ENCODE assay signal across 22 cellular contexts in the genomic region with DNA sequence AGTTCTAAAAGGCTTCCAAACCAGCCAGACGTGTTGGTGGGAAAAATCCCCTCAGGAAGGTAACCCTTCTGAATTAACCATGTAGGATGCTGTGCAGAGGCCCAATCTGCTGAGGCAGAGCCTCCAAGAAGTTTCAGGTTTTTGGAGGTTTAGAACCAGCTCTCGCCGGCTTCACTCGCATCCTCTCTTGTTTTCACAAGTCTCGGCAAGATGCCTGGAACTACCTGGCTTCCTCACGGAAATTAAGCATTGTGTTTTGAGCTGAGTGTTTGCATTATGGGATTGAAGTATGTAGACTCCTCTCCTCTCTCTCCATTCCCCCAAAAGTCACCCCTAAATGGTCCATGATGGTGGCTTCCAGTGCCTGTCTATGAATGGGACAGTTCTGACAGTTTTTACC. TPM values are rescaled to one million over a fixed set of nuclear protein-coding genes. Genes with fewer than 3 reads are reported as not detected.
DNase-seq lines count a peak whose midpoint lies in the region; ATAC-seq and TF ChIP-seq lines count a peak whose summit lies in the region.
"Had no signal": no experiment of that assay in that cellular context is flagged by ENCODE, and none has a peak within 500 bp of the region (broad histone marks: within the 10 kb centered on the region; RNA-seq: fewer than 3 reads in every experiment).

No MANE protein-coding gene starts in this region.

- peak overlapping the region in 11 of 12 donors; percentile 3 to 95 (median 72) for H3K27ac ChIP-seq in heart left ventricle
- H3K27ac ChIP-seq in prostate gland: peak overlapping the region in 1 of 2 donors; percentile 56
- peak overlapping the region; percentile 33 to 37 for H3K27ac ChIP-seq in aorta (ENCODE audit: low read depth in 1 of 2, low read length in 2 of 2)

- DNase-seq in heart left ventricle (peak in 2 of 5 donors; percentile 4 to 27), Right ventricle myocardium inferior (ENCODE audit: missing footprints) (no peak), prostate gland (ENCODE audit: low spot score) (peak; percentile 51), aorta (peak in 1 of 2 donors; percentile 22), COLO829 (ENCODE audit: low spot score) (no peak)
- no peak for DNase-seq in NK-92 treated with Interleukin-12 subunit alpha and Interleukin-12 subunit beta, amount 100 ng/mL, for 24 hours (lab: John Stamatoyannopoulos, UW)
- DNase-seq: activated CD4-positive, alpha-beta T cell treated with anti-CD3 and anti-CD28 coated beads, Interleukin-2, amount 50 U/mL, for 1 hour; activated CD8-positive, alpha-beta memory T cell treated with anti-CD3 and anti-CD28 coated beads, Interleukin-2, amount 50 U/mL, for 48 hours; activated effector memory CD4-positive, alpha-beta T cell treated with anti-CD3 and anti-CD28 coated beads, Interleukin-2, amount 50 U/mL, for 16 hours; adrenal gland; effector CD8-positive, alpha-beta T cell; Karpas-422; midbrain; NCI-H1105; NCI-H2107; NCI-H526; SIG-M5; stimulated activated CD4-positive, alpha-beta T cell treated with anti-CD3 and anti-CD28 coated beads, Interleukin-15, amount 100 ng/mL, for 24 hours; T-helper 1 cell; transverse colon had no signal

- WGBS in heart left ventricle, 4 donors: 62 to 65% (median 64%) methylated on average over 6 of the region's 6 CpGs
- WGBS in prostate gland: 53% methylated on average over 6 of the region's 6 CpGs
- WGBS in aorta, 2 donors: 13 to 17% methylated on average over 6 of the region's 6 CpGs

- H3K4me1 ChIP-seq in heart left ventricle (peaks cover 22 to 81% (median 61%) of the 10 kb centered on the region in 12 donors), prostate gland (replicated peaks) (no peaks in the 10 kb centered on the region), aorta (ENCODE audit: control insufficient read depth in 1 of 2, insufficient read depth in 2 of 2, low read length in 2 of 2) (peaks cover 8 to 12% of the 10 kb centered on the region in 2 donors)

- H3K4me3 ChIP-seq in heart left ventricle (no peak overlapping the region), prostate gland (no peak overlapping the region), aorta (ENCODE audit: low read length in 2 of 2) (no peak overlapping the region)
- H3K4me3 ChIP-seq: adrenal gland, transverse colon had no signal

- H3K9me3 ChIP-seq in heart left ventricle: no peaks in the 10 kb centered on the region
- H3K9me3 ChIP-seq in prostate gland: no peaks in the 10 kb centered on the region
- H3K9me3 ChIP-seq in aorta (ENCODE audit: control insufficient read depth, low read length): no peaks in the 10 kb centered on the region
- H3K9me3 ChIP-seq: adrenal gland, transverse colon had no signal

- ATAC-seq in heart left ventricle (no peak), Right ventricle myocardium inferior (no peak), esophagus mucosa (peak; percentile 6), aorta (ENCODE audit: low FRiP score) (no peak), GM18498 (IDR thresholded peaks at IDR 0.05; ENCODE audit: unreplicated experiment) (no peak)

- intact Hi-C loops in heart left ventricle (cut with DNase I) (loop anchor here in 2 of 10 donors (5.0 to 10.0 kb wide), 2 partner anchors 39 to 97 kb away; partner anchors contain the start of genes ISCA2 (in 1 of the 2) and NPC2 (in 1 of the 2)), Right ventricle myocardium inferior (cut with DNase I) (loop anchor here (5.0 kb wide), 2 partner anchors 39 to 99 kb away; partner anchors contain the start of genes ISCA2 and NPC2), prostate gland (cut with DNase I) (no loop called here), aorta (cut with DNase I) (no loop called here)

- no peak for TF ChIP-seq CTCF in heart left ventricle (IDR thresholded peaks at IDR 0.05)
- TF ChIP-seq CTCF in prostate gland (IDR thresholded peaks at IDR 0.05): no peak

- H3K36me3 ChIP-seq in heart left ventricle: no peaks in the 10 kb centered on the region
- H3K36me3 ChIP-seq in prostate gland: no peaks in the 10 kb centered on the region
- H3K36me3 ChIP-seq in aorta (ENCODE audit: control insufficient read depth in 1 of 2, insufficient read depth in 2 of 2, low read length in 1 of 2): no peaks in the 10 kb centered on the region
- H3K36me3 ChIP-seq: adrenal gland, transverse colon had no signal

- H3K27me3 ChIP-seq in heart left ventricle (no peaks in the 10 kb centered on the region), prostate gland (replicated peaks; ENCODE audit: insufficient read depth) (no peaks in the 10 kb centered on the region), aorta (ENCODE audit: control insufficient read depth in 1 of 2, insufficient read depth in 2 of 2, low read length in 1 of 2) (no peaks in the 10 kb centered on the region)
- H3K27me3 ChIP-seq: adrenal gland, transverse colon had no signal

- no peak for TF ChIP-seq POLR2A in heart left ventricle (IDR thresholded peaks at IDR 0.05)
- TF ChIP-seq POLR2A in prostate gland (IDR thresholded peaks at IDR 0.05): no peak

RNA-seq across cellular contexts. Expression of gene LTBP2, which starts 20.6 kb away (rescaled TPM):
- total RNA-seq in heart left ventricle (10 to 100 TPM; 19.1 to 69.1 (median 36.1) TPM), Right ventricle myocardium inferior (7.6 TPM), esophagus mucosa (14.4 TPM), prostate gland (10 to 100 TPM; 47.0 to 90.7 TPM), aorta (100 to 1,000 TPM; 209 to 363 TPM)
- polyA plus RNA-seq in heart left ventricle (1 to 10 TPM; 4.0 to 8.4 TPM), aorta (100 to 1,000 TPM in 1 of 2 donors, 10 to 100 TPM in 1; 40.4 to 247 TPM)
